ENCODE assay signal across 1 cellular context in the genomic region with DNA sequence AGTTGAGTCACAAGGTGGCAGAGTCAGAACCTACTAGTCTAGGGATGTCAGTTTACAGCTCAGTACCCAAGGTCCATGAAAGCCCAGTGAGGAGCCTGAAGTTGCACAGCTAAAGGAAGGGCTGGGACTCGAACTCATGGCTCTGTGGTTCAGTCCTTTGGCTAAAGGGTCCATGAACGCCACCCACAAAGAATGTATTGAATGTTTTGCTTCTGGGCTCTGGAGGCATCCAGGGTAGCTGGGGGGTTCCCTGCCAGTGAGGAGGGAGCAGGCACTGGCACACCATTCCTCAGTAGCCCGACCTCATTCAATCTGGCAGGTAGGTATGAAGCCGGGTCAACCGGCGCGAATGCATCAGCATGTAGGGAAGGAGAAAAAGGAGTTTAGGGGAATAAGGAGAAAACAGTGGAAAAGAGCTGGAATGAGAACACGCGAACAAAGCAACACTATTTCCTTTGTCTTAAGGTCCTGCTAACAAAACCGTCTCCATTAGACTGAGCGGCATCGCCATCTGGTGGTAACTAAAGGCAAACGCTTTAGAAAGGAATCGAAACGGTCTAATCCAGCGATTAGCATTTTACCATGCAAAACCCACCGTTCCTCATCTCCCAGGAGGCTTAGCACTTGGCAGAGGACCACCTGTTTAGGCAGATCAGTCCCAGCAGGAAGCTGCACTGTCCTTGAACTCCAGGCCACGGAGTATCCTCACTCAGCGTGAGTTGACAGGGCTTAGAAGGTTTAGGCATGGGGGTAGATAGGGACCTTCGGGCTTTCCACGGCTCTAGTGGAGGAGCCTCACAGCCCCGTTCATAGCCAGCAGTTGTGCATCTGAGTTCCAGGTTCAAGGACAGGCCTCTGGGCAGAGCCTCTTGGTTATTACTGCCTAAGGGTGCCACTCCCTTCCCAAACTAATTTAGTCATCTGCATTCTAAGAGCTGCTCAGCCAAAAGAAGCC.
TF ChIP-seq lines count a peak whose summit lies in the region.

No MANE protein-coding gene starts in this region.

TF ChIP-seq in K562, 482 proteins besides CTCF, POLR2A, EP300 and RAD21 (continued from another document and continues in another):
- TF ChIP-seq, protein P1, sequence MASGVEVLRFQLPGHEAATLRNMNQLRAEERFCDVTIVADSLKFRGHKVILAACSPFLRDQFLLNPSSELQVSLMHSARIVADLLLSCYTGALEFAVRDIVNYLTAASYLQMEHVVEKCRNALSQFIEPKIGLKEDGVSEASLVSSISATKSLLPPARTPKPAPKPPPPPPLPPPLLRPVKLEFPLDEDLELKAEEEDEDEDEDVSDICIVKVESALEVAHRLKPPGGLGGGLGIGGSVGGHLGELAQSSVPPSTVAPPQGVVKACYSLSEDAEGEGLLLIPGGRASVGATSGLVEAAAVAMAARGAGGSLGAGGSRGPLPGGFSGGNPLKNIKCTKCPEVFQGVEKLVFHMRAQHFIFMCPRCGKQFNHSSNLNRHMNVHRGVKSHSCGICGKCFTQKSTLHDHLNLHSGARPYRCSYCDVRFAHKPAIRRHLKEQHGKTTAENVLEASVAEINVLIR (CRISPR knock-in tag; IDR thresholded peaks at IDR 0.05): no peak
- TF ChIP-seq, protein P2, sequence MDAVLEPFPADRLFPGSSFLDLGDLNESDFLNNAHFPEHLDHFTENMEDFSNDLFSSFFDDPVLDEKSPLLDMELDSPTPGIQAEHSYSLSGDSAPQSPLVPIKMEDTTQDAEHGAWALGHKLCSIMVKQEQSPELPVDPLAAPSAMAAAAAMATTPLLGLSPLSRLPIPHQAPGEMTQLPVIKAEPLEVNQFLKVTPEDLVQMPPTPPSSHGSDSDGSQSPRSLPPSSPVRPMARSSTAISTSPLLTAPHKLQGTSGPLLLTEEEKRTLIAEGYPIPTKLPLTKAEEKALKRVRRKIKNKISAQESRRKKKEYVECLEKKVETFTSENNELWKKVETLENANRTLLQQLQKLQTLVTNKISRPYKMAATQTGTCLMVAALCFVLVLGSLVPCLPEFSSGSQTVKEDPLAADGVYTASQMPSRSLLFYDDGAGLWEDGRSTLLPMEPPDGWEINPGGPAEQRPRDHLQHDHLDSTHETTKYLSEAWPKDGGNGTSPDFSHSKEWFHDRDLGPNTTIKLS (IDR thresholded peaks at IDR 0.05; ENCODE audit: borderline replicate concordance, low read depth): no peak
- no peak for TF ChIP-seq RBM17 (IDR thresholded peaks at IDR 0.05; ENCODE audit: borderline replicate concordance, low read depth, low read length)
- TF ChIP-seq ZNF274 (IDR thresholded peaks at IDR 0.05; ENCODE audit: borderline replicate concordance, low read depth, low read length): no peak
- no peak for TF ChIP-seq CREB1 (IDR thresholded peaks at IDR 0.05)
- 0 out of 2 replicates have a peak, but pooled peaks have one; percentile 14 for TF ChIP-seq CREB1 (CRISPR knock-in tag; IDR thresholded peaks at IDR 0.05)
- no peak for TF ChIP-seq ZZZ3 (IDR thresholded peaks at IDR 0.05)
- TF ChIP-seq ZBTB1 (CRISPR knock-in tag; IDR thresholded peaks at IDR 0.05; ENCODE audit: borderline replicate concordance, low read depth): no peak
- TF ChIP-seq, protein P3, sequence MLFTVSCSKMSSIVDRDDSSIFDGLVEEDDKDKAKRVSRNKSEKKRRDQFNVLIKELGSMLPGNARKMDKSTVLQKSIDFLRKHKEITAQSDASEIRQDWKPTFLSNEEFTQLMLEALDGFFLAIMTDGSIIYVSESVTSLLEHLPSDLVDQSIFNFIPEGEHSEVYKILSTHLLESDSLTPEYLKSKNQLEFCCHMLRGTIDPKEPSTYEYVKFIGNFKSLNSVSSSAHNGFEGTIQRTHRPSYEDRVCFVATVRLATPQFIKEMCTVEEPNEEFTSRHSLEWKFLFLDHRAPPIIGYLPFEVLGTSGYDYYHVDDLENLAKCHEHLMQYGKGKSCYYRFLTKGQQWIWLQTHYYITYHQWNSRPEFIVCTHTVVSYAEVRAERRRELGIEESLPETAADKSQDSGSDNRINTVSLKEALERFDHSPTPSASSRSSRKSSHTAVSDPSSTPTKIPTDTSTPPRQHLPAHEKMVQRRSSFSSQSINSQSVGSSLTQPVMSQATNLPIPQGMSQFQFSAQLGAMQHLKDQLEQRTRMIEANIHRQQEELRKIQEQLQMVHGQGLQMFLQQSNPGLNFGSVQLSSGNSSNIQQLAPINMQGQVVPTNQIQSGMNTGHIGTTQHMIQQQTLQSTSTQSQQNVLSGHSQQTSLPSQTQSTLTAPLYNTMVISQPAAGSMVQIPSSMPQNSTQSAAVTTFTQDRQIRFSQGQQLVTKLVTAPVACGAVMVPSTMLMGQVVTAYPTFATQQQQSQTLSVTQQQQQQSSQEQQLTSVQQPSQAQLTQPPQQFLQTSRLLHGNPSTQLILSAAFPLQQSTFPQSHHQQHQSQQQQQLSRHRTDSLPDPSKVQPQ (CRISPR knock-in tag; IDR thresholded peaks at IDR 0.05; ENCODE audit: borderline replicate concordance): no peak
- TF ChIP-seq ZNF76 (CRISPR knock-in tag; IDR thresholded peaks at IDR 0.05; ENCODE audit: borderline replicate concordance): no peak
- no peak for TF ChIP-seq PTRF (tag; IDR thresholded peaks at IDR 0.05)
- no peak for TF ChIP-seq SMARCB1 (IDR thresholded peaks at IDR 0.05; ENCODE audit: insufficient read length, low read depth)
- no peak for TF ChIP-seq NR2C2 (CRISPR knock-in tag; IDR thresholded peaks at IDR 0.05)
- TF ChIP-seq NR2C2 (tag; IDR thresholded peaks at IDR 0.05): no peak
- TF ChIP-seq MTA2 (IDR thresholded peaks at IDR 0.05; ENCODE audit: low read depth): no peak
- TF ChIP-seq, protein P4, sequence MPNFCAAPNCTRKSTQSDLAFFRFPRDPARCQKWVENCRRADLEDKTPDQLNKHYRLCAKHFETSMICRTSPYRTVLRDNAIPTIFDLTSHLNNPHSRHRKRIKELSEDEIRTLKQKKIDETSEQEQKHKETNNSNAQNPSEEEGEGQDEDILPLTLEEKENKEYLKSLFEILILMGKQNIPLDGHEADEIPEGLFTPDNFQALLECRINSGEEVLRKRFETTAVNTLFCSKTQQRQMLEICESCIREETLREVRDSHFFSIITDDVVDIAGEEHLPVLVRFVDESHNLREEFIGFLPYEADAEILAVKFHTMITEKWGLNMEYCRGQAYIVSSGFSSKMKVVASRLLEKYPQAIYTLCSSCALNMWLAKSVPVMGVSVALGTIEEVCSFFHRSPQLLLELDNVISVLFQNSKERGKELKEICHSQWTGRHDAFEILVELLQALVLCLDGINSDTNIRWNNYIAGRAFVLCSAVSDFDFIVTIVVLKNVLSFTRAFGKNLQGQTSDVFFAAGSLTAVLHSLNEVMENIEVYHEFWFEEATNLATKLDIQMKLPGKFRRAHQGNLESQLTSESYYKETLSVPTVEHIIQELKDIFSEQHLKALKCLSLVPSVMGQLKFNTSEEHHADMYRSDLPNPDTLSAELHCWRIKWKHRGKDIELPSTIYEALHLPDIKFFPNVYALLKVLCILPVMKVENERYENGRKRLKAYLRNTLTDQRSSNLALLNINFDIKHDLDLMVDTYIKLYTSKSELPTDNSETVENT (CRISPR knock-in tag; IDR thresholded peaks at IDR 0.05): no peak
- TF ChIP-seq C11orf30 (IDR thresholded peaks at IDR 0.05; ENCODE audit: low read depth): no peak
- no peak for TF ChIP-seq NCOR1 (IDR thresholded peaks at IDR 0.05)
- TF ChIP-seq, protein P5, sequence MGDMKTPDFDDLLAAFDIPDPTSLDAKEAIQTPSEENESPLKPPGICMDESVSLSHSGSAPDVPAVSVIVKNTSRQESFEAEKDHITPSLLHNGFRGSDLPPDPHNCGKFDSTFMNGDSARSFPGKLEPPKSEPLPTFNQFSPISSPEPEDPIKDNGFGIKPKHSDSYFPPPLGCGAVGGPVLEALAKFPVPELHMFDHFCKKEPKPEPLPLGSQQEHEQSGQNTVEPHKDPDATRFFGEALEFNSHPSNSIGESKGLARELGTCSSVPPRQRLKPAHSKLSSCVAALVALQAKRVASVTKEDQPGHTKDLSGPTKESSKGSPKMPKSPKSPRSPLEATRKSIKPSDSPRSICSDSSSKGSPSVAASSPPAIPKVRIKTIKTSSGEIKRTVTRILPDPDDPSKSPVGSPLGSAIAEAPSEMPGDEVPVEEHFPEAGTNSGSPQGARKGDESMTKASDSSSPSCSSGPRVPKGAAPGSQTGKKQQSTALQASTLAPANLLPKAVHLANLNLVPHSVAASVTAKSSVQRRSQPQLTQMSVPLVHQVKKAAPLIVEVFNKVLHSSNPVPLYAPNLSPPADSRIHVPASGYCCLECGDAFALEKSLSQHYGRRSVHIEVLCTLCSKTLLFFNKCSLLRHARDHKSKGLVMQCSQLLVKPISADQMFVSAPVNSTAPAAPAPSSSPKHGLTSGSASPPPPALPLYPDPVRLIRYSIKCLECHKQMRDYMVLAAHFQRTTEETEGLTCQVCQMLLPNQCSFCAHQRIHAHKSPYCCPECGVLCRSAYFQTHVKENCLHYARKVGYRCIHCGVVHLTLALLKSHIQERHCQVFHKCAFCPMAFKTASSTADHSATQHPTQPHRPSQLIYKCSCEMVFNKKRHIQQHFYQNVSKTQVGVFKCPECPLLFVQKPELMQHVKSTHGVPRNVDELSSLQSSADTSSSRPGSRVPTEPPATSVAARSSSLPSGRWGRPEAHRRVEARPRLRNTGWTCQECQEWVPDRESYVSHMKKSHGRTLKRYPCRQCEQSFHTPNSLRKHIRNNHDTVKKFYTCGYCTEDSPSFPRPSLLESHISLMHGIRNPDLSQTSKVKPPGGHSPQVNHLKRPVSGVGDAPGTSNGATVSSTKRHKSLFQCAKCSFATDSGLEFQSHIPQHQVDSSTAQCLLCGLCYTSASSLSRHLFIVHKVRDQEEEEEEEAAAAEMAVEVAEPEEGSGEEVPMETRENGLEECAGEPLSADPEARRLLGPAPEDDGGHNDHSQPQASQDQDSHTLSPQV (IDR thresholded peaks at IDR 0.05): peak; percentile 64
- TF ChIP-seq, protein P6, sequence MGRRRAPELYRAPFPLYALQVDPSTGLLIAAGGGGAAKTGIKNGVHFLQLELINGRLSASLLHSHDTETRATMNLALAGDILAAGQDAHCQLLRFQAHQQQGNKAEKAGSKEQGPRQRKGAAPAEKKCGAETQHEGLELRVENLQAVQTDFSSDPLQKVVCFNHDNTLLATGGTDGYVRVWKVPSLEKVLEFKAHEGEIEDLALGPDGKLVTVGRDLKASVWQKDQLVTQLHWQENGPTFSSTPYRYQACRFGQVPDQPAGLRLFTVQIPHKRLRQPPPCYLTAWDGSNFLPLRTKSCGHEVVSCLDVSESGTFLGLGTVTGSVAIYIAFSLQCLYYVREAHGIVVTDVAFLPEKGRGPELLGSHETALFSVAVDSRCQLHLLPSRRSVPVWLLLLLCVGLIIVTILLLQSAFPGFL (CRISPR knock-in tag; IDR thresholded peaks at IDR 0.05): 0 out of 2 replicates have a peak, but pooled peaks have one; percentile 63
- TF ChIP-seq ZNF253 (CRISPR knock-in tag; conservative IDR thresholded peaks at IDR 0.05): no peak
- TF ChIP-seq, protein P7, sequence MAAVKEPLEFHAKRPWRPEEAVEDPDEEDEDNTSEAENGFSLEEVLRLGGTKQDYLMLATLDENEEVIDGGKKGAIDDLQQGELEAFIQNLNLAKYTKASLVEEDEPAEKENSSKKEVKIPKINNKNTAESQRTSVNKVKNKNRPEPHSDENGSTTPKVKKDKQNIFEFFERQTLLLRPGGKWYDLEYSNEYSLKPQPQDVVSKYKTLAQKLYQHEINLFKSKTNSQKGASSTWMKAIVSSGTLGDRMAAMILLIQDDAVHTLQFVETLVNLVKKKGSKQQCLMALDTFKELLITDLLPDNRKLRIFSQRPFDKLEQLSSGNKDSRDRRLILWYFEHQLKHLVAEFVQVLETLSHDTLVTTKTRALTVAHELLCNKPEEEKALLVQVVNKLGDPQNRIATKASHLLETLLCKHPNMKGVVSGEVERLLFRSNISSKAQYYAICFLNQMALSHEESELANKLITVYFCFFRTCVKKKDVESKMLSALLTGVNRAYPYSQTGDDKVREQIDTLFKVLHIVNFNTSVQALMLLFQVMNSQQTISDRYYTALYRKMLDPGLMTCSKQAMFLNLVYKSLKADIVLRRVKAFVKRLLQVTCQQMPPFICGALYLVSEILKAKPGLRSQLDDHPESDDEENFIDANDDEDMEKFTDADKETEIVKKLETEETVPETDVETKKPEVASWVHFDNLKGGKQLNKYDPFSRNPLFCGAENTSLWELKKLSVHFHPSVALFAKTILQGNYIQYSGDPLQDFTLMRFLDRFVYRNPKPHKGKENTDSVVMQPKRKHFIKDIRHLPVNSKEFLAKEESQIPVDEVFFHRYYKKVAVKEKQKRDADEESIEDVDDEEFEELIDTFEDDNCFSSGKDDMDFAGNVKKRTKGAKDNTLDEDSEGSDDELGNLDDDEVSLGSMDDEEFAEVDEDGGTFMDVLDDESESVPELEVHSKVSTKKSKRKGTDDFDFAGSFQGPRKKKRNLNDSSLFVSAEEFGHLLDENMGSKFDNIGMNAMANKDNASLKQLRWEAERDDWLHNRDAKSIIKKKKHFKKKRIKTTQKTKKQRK (IDR thresholded peaks at IDR 0.05; ENCODE audit: borderline replicate concordance, low read depth, low read length): 0 out of 2 replicates have a peak, but pooled peaks have one; percentile 19
- TF ChIP-seq, protein P8, sequence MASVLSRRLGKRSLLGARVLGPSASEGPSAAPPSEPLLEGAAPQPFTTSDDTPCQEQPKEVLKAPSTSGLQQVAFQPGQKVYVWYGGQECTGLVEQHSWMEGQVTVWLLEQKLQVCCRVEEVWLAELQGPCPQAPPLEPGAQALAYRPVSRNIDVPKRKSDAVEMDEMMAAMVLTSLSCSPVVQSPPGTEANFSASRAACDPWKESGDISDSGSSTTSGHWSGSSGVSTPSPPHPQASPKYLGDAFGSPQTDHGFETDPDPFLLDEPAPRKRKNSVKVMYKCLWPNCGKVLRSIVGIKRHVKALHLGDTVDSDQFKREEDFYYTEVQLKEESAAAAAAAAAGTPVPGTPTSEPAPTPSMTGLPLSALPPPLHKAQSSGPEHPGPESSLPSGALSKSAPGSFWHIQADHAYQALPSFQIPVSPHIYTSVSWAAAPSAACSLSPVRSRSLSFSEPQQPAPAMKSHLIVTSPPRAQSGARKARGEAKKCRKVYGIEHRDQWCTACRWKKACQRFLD (CRISPR knock-in tag; IDR thresholded peaks at IDR 0.05): no peak
- no peak for TF ChIP-seq NFIX (CRISPR knock-in tag; IDR thresholded peaks at IDR 0.05; ENCODE audit: low read depth)
- no peak for TF ChIP-seq ZNF695 (CRISPR knock-in tag; IDR thresholded peaks at IDR 0.05)
- TF ChIP-seq, protein P9, sequence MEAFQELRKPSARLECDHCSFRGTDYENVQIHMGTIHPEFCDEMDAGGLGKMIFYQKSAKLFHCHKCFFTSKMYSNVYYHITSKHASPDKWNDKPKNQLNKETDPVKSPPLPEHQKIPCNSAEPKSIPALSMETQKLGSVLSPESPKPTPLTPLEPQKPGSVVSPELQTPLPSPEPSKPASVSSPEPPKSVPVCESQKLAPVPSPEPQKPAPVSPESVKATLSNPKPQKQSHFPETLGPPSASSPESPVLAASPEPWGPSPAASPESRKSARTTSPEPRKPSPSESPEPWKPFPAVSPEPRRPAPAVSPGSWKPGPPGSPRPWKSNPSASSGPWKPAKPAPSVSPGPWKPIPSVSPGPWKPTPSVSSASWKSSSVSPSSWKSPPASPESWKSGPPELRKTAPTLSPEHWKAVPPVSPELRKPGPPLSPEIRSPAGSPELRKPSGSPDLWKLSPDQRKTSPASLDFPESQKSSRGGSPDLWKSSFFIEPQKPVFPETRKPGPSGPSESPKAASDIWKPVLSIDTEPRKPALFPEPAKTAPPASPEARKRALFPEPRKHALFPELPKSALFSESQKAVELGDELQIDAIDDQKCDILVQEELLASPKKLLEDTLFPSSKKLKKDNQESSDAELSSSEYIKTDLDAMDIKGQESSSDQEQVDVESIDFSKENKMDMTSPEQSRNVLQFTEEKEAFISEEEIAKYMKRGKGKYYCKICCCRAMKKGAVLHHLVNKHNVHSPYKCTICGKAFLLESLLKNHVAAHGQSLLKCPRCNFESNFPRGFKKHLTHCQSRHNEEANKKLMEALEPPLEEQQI (IDR thresholded peaks at IDR 0.05): peak; percentile 60; the same call in 1 of the 2 replicates
- TF ChIP-seq DPF2 (IDR thresholded peaks at IDR 0.05): peak; percentile 8; the same call in 1 of the 2 replicates
- TF ChIP-seq ZNF121 (CRISPR knock-in tag; conservative IDR thresholded peaks at IDR 0.05): no peak
- TF ChIP-seq KDM2B (CRISPR knock-in tag; IDR thresholded peaks at IDR 0.05): 0 out of 2 replicates have a peak, but pooled peaks have one; percentile 72
- TF ChIP-seq HDAC3 (IDR thresholded peaks at IDR 0.05; ENCODE audit: borderline replicate concordance, partially characterized antibody): no peak
- TF ChIP-seq GABPB1 (CRISPR knock-in tag; IDR thresholded peaks at IDR 0.05): no peak; the same call in 1 of the 2 replicates
